Comparison of ENCODE assay signal across 1 cellular context in the genomic region with DNA sequence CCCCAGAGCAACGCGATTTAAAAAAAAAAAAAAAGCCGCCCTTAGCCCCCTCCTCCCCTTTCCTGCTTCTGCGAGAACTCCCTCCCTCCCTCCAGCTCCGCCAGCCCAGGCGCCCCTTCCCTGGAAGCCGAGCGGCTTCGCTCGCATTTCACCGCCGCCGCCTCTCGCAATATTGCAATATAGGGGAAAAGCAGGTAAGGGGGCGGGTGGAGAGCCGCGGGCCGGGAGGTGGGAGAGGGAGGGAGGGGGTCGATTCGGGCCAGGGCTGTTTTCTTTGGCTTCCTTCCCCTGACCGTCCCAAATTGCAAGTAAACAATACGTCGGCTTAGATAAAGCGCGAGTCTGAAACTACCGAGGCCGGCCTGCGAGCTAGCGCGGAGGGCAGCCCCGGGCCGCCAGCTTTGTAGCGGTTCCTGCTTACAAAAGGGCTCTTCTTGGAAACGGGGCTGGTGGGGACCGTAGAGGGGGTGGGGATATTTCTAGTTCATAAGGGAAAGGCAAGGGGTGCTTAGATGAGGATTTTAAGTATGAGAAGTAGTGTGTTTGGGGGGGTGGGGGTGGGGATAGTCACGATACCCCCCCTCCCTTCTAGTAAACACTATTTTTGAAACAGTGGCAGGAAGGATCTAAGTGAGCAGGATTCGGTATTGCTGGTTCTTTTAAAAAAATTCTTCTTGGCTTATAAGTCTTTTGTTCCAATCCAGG.
TF ChIP-seq lines count a peak whose summit lies in the region.

No MANE protein-coding gene starts in this region.

TF ChIP-seq in HEK293, 187 proteins besides CTCF, POLR2A, EP300 and RAD21 (continued from another document and continues in another):
- TF ChIP-seq PRDM1 (tag by site-specific recombination; IDR thresholded peaks at IDR 0.05) (no peak), GLIS2 (tag by site-specific recombination; IDR thresholded peaks at IDR 0.05) (peak; percentile 78), ZNF202 (tag by site-specific recombination; IDR thresholded peaks at IDR 0.05; ENCODE audit: borderline replicate concordance) (no peak), ZNF621 (tag by site-specific recombination; IDR thresholded peaks at IDR 0.05) (no peak), KLF16 (tag by site-specific recombination; IDR thresholded peaks at IDR 0.05) (peak; percentile 65; the same call in 1 of the 2 replicates), ZNF692 (tag by site-specific recombination; IDR thresholded peaks at IDR 0.05) (0 out of 2 replicates have a peak, but pooled peaks have one; percentile 70), ZNF341 (tag by site-specific recombination; IDR thresholded peaks at IDR 0.05; ENCODE audit: low read depth) (peak; percentile 77), ZBTB21 (tag by site-specific recombination; IDR thresholded peaks at IDR 0.05) (no peak), ZNF791 (tag by site-specific recombination; IDR thresholded peaks at IDR 0.05) (no peak), PBX3 (CRISPR knock-in tag; IDR thresholded peaks at IDR 0.05) (peak; percentile 31; the same call in 1 of the 2 replicates), ZNF830 (tag by site-specific recombination; IDR thresholded peaks at IDR 0.05; ENCODE audit: low read depth) (no peak), OVOL3 (tag by site-specific recombination; IDR thresholded peaks at IDR 0.05) (no peak), SP7 (tag by site-specific recombination; IDR thresholded peaks at IDR 0.05) (peak; percentile 23; the same call in 1 of the 2 replicates), ZBTB17 (tag by site-specific recombination; IDR thresholded peaks at IDR 0.05) (peak; percentile 25; the same call in 1 of the 2 replicates), ZNF394 (tag by site-specific recombination; IDR thresholded peaks at IDR 0.05; ENCODE audit: borderline replicate concordance) (0 out of 2 replicates have a peak, but pooled peaks have one; percentile 15), ZNF544 (tag by site-specific recombination; IDR thresholded peaks at IDR 0.05) (no peak), ZBTB8A (tag by site-specific recombination; IDR thresholded peaks at IDR 0.05) (peak; percentile 43; the same call in 1 of the 2 replicates), INSM2 (tag by site-specific recombination; IDR thresholded peaks at IDR 0.05) (no peak), ZNF175 (tag by site-specific recombination; IDR thresholded peaks at IDR 0.05) (no peak), REPIN1 (tag by site-specific recombination; IDR thresholded peaks at IDR 0.05; ENCODE audit: low read depth) (no peak), GFI1B (tag by site-specific recombination; IDR thresholded peaks at IDR 0.05) (no peak), ZNF654 (tag by site-specific recombination; IDR thresholded peaks at IDR 0.05; ENCODE audit: low read depth) (no peak), KLF1 (tag by site-specific recombination; IDR thresholded peaks at IDR 0.05) (peak; percentile 21), ZNF366 (tag by site-specific recombination; conservative IDR thresholded peaks at IDR 0.05) (no peak; the same call in 1 of the 2 replicates), WT1 (tag by site-specific recombination; IDR thresholded peaks at IDR 0.05) (peak; percentile 80; the same call in 1 of the 2 replicates), ZXDB (tag by site-specific recombination; IDR thresholded peaks at IDR 0.05) (peak; percentile 69), ZNF518A (tag by site-specific recombination; conservative IDR thresholded peaks at IDR 0.05; ENCODE audit: low read depth) (no peak), ZNF623 (tag by site-specific recombination; IDR thresholded peaks at IDR 0.05) (no peak), ZNF274 (IDR thresholded peaks at IDR 0.05; ENCODE audit: low read length) (no peak), ZNF274 (tag by site-specific recombination; IDR thresholded peaks at IDR 0.05; ENCODE audit: borderline replicate concordance) (no peak), ZNF214 (tag by site-specific recombination; IDR thresholded peaks at IDR 0.05; ENCODE audit: borderline replicate concordance) (no peak), HOXD13 (CRISPR knock-in tag; IDR thresholded peaks at IDR 0.05; ENCODE audit: borderline replicate concordance) (no peak), ZNF248 (tag by site-specific recombination; IDR thresholded peaks at IDR 0.05) (no peak), ZNF174 (tag by site-specific recombination; IDR thresholded peaks at IDR 0.05) (no peak), ZNF23 (tag by site-specific recombination; IDR thresholded peaks at IDR 0.05; ENCODE audit: borderline replicate concordance) (no peak), ZNF792 (tag by site-specific recombination; IDR thresholded peaks at IDR 0.05) (no peak), PRDM4 (tag by site-specific recombination; IDR thresholded peaks at IDR 0.05) (peak; percentile 46; the same call in 1 of the 2 replicates), ZNF658 (tag by site-specific recombination; IDR thresholded peaks at IDR 0.05) (no peak), IKZF3 (tag by site-specific recombination; IDR thresholded peaks at IDR 0.05) (peak; percentile 43; the same call in 1 of the 2 replicates), YY1 (tag by site-specific recombination; IDR thresholded peaks at IDR 0.05) (0 out of 2 replicates have a peak, but pooled peaks have one; percentile 38), ZNF701 (tag by site-specific recombination; IDR thresholded peaks at IDR 0.05) (no peak)
- TF ChIP-seq, protein P1, sequence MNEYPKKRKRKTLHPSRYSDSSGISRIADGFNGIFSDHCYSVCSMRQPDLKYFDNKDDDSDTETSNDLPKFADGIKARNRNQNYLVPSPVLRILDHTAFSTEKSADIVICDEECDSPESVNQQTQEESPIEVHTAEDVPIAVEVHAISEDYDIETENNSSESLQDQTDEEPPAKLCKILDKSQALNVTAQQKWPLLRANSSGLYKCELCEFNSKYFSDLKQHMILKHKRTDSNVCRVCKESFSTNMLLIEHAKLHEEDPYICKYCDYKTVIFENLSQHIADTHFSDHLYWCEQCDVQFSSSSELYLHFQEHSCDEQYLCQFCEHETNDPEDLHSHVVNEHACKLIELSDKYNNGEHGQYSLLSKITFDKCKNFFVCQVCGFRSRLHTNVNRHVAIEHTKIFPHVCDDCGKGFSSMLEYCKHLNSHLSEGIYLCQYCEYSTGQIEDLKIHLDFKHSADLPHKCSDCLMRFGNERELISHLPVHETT (tag by site-specific recombination; IDR thresholded peaks at IDR 0.05), result no peak
- TF ChIP-seq, protein P2, sequence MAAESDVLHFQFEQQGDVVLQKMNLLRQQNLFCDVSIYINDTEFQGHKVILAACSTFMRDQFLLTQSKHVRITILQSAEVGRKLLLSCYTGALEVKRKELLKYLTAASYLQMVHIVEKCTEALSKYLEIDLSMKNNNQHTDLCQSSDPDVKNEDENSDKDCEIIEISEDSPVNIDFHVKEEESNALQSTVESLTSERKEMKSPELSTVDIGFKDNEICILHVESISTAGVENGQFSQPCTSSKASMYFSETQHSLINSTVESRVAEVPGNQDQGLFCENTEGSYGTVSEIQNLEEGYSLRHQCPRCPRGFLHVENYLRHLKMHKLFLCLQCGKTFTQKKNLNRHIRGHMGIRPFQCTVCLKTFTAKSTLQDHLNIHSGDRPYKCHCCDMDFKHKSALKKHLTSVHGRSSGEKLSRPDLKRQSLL (tag by site-specific recombination; IDR thresholded peaks at IDR 0.05), result no peak
- TF ChIP-seq, protein P3, sequence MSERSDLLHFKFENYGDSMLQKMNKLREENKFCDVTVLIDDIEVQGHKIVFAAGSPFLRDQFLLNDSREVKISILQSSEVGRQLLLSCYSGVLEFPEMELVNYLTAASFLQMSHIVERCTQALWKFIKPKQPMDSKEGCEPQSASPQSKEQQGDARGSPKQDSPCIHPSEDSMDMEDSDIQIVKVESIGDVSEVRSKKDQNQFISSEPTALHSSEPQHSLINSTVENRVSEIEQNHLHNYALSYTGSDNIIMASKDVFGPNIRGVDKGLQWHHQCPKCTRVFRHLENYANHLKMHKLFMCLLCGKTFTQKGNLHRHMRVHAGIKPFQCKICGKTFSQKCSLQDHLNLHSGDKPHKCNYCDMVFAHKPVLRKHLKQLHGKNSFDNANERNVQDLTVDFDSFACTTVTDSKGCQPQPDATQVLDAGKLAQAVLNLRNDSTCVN (tag by site-specific recombination; optimal IDR thresholded peaks at IDR 0.05), result no peak
- TF ChIP-seq, protein P4, sequence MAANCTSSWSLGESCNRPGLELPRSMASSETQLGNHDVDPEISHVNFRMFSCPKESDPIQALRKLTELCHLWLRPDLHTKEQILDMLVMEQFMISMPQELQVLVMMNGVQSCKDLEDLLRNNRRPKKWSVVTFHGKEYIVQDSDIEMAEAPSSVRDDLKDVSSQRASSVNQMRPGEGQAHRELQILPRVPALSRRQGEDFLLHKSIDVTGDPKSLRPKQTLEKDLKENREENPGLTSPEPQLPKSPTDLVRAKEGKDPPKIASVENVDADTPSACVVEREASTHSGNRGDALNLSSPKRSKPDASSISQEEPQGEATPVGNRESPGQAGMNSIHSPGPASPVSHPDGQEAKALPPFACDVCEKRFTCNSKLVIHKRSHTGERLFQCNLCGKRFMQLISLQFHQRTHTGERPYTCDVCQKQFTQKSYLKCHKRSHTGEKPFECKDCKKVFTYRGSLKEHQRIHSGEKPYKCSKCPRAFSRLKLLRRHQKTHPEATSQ (tag by site-specific recombination; IDR thresholded peaks at IDR 0.05), result no peak
